ENCODE assay signal across 19 cellular contexts in genomic region chr3:152379415-152380042, GRCh38.
DNase-seq lines count a peak whose midpoint lies in the region; ATAC-seq, FAIRE-seq and TF ChIP-seq lines count a peak whose summit lies in the region.
"Had no signal": no experiment of that assay in that cellular context is flagged by ENCODE, and none has a peak within 500 bp of the region (broad histone marks: within the 10 kb centered on the region; RNA-seq: fewer than 3 reads in every experiment).

No MANE protein-coding gene starts in this region.

- H3K4me1 Mint-ChIP-seq in stimulated activated effector memory CD8-positive, alpha-beta T cell treated with anti-CD3 and anti-CD28 coated beads, Interleukin-12 subunit alpha, Interleukin-12 subunit beta, amount 100 ng/mL, for 72 hours, result peaks cover 40% of the 10 kb centered on the region
- H3K4me1 Mint-ChIP-seq in endothelial cell (ENCODE audit: unreplicated experiment), result peaks cover 23% of the 10 kb centered on the region

- H3K36me3 ChIP-seq in esophagus muscularis mucosa, result no peaks in the 10 kb centered on the region

- no peak for ATAC-seq in stimulated activated effector memory CD8-positive, alpha-beta T cell treated with anti-CD3 and anti-CD28 coated beads, Interleukin-12 subunit alpha, Interleukin-12 subunit beta, amount 100 ng/mL, for 72 hours
- no peak for ATAC-seq in left colon
- ATAC-seq: activated CD4-positive, CD25-positive, alpha-beta regulatory T cell treated with anti-CD3 and anti-CD28 coated beads, Interleukin-2, amount 50 U/mL, for 24 hours; left cardiac atrium had no signal

- peak overlapping the region; percentile 20 for H3K27ac Mint-ChIP-seq in stimulated activated effector memory CD8-positive, alpha-beta T cell treated with anti-CD3 and anti-CD28 coated beads, Interleukin-12 subunit alpha, Interleukin-12 subunit beta, amount 100 ng/mL, for 72 hours
- no peak overlapping the region for H3K27ac Mint-ChIP-seq in endothelial cell (ENCODE audit: unreplicated experiment)

- TF ChIP-seq CTCF in esophagus muscularis mucosa (IDR thresholded peaks at IDR 0.05) (no peak), foreskin fibroblast (IDR thresholded peaks at IDR 0.05; ENCODE audit: low read depth, low read length) (no peak), endothelial cell (IDR thresholded peaks at IDR 0.05; ENCODE audit: unreplicated experiment) (no peak)

- H3K36me3 Mint-ChIP-seq in stimulated activated effector memory CD8-positive, alpha-beta T cell treated with anti-CD3 and anti-CD28 coated beads, Interleukin-12 subunit alpha, Interleukin-12 subunit beta, amount 100 ng/mL, for 72 hours, result peaks cover 41% of the 10 kb centered on the region
- H3K36me3 Mint-ChIP-seq in endothelial cell (ENCODE audit: low read depth, unreplicated experiment), result no peaks in the 10 kb centered on the region

- no peak for TF ChIP-seq POLR2A in esophagus muscularis mucosa (IDR thresholded peaks at IDR 0.05; ENCODE audit: low read depth)

- no peaks in the 10 kb centered on the region for H3K27me3 ChIP-seq in esophagus muscularis mucosa

- H3K4me3 Mint-ChIP-seq in stimulated activated effector memory CD8-positive, alpha-beta T cell treated with anti-CD3 and anti-CD28 coated beads, Interleukin-12 subunit alpha, Interleukin-12 subunit beta, amount 100 ng/mL, for 72 hours, result no peak overlapping the region
- no peak overlapping the region for H3K4me3 Mint-ChIP-seq in endothelial cell (ENCODE audit: unreplicated experiment)
- H3K4me3 Mint-ChIP-seq: dendritic cell treated with granulocyte-macrophage colony-stimulating factor and Interleukin-4, amounts not matched to agents 40 ng/mL and 50 ng/mL, for 4 days had no signal

- WGBS in esophagus muscularis mucosa, result 60% methylated on average over 4 of the region's 4 CpGs

- intact Hi-C loops in esophagus muscularis mucosa (cut with DNase I) (no loop called here), left colon (cut with DNase I, micrococcal nuclease) (no loop called here)

- peaks cover 51 to 94% (median 83%) of the 10 kb centered on the region in 4 donors for H3K4me1 ChIP-seq in esophagus muscularis mucosa

- no peak for TF ChIP-seq EP300 in esophagus muscularis mucosa (IDR thresholded peaks at IDR 0.05)

- H3K9me3 Mint-ChIP-seq in stimulated activated effector memory CD8-positive, alpha-beta T cell treated with anti-CD3 and anti-CD28 coated beads, Interleukin-12 subunit alpha, Interleukin-12 subunit beta, amount 100 ng/mL, for 72 hours, result no peaks in the 10 kb centered on the region
- H3K9me3 Mint-ChIP-seq in endothelial cell (ENCODE audit: unreplicated experiment), result no peaks in the 10 kb centered on the region
- H3K9me3 Mint-ChIP-seq: dendritic cell treated with granulocyte-macrophage colony-stimulating factor and Interleukin-4, amounts not matched to agents 40 ng/mL and 50 ng/mL, for 4 days had no signal

- H3K27ac ChIP-seq in esophagus muscularis mucosa (replicated peaks in 1 of 4), result peak overlapping the region; percentile 58 to 79 (median 76)

- H3K9me3 ChIP-seq in esophagus muscularis mucosa, result no peaks in the 10 kb centered on the region
- H3K9me3 ChIP-seq: SK-N-SH had no signal

- FAIRE-seq in RCC 7860 (lab: Jason Lieb, UNC), result peak; percentile 31
- FAIRE-seq: GM12891 had no signal

- no peak overlapping the region for H3K4me3 ChIP-seq in esophagus muscularis mucosa
- no peak overlapping the region for H3K4me3 ChIP-seq in foreskin fibroblast (ENCODE audit: low read depth in 1 of 2, low read length in 2 of 2)

- peak; percentile 58 for DNase-seq in EH (ENCODE audit: low read depth)
- no peak for DNase-seq in RCC 7860 (ENCODE audit: low spot score)
- no peak for DNase-seq in esophagus muscularis mucosa (ENCODE audit: extremely low spot score)
- DNase-seq in stimulated activated effector memory CD8-positive, alpha-beta T cell treated with anti-CD3 and anti-CD28 coated beads, Interleukin-12 subunit alpha, Interleukin-12 subunit beta, amount 100 ng/mL, for 72 hours (ENCODE audit: low spot score in 2 of 2), result no peak
- DNase-seq in foreskin fibroblast, result no peak
- no peak for DNase-seq in left colon
- no peak for DNase-seq in endothelial cell (ENCODE audit: low spot score)
- no peak for DNase-seq in cerebellar cortex (ENCODE audit: low spot score)
- DNase-seq: activated effector memory CD4-positive, alpha-beta T cell treated with Interleukin-2 at 50 U/mL for 16 hours; left cardiac atrium; NCI-H1694; NCI-H82; occipital lobe; SK-N-SH; stimulated activated CD4-positive, alpha-beta T cell treated with anti-CD3 and anti-CD28 coated beads, Interleukin-2, amount 100 ng/mL, for 24 hours; stimulated activated naive CD4-positive, alpha-beta T cell treated with Interleukin-2 at 50 U/mL for 16 hours had no signal

- no peaks in the 10 kb centered on the region for H3K27me3 Mint-ChIP-seq in endothelial cell (ENCODE audit: unreplicated experiment)
- H3K27me3 Mint-ChIP-seq: dendritic cell treated with granulocyte-macrophage colony-stimulating factor and Interleukin-4, amounts not matched to agents 40 ng/mL and 50 ng/mL, for 4 days had no signal
